ENCODE assay signal across 21 cellular contexts in the genomic region with DNA sequence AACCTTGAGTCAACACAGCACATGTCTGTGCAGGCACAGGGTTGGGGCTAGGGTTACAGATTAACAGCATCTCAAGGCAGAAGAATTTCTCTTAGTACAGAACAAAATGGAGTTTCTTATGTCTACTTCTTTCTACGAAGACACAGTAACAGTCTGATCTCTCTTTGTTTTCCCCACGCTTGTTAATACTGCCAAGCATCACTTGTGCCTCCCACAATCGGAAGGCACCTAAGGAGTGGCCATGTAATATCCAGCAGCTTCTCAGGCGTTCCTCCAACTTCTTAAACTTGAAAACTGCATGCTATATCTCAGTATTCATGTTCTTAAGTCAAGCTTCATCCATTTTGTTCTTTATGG. TPM values are rescaled to one million over a fixed set of nuclear protein-coding genes. Genes with fewer than 3 reads are reported as not detected.
A peak's percentile ranks its signal among the peaks of the same experiment; 100 is the strongest.
DNase-seq lines count a peak whose midpoint lies in the region; TF ChIP-seq lines count a peak whose summit lies in the region.
"Had no signal": no experiment of that assay in that cellular context is flagged by ENCODE, and none has a peak within 500 bp of the region (broad histone marks: within the 10 kb centered on the region; RNA-seq: fewer than 3 reads in every experiment).

No MANE protein-coding gene starts in this region.

- H3K27ac Mint-ChIP-seq in CD8-positive, alpha-beta memory T cell: peak overlapping the region in 3 of 8 donors; percentile 12 to 59 (median 37)
- H3K27ac Mint-ChIP-seq in nephron progenitor cell: peak overlapping the region; percentile 77
- H3K27ac Mint-ChIP-seq: activated naive CD4-positive, alpha-beta T cell treated with anti-CD3 and anti-CD28 coated beads for 36 hours; T-helper 17 cell had no signal

- H3K27ac ChIP-seq in 22Rv1: peak overlapping the region; percentile 91
- H3K27ac ChIP-seq in CD8-positive, alpha-beta memory T cell (ENCODE audit: low read depth, low read length): no peak overlapping the region
- H3K27ac ChIP-seq in colonic mucosa: peak overlapping the region; percentile 98
- H3K27ac ChIP-seq: GM23248 had no signal

- no peak overlapping the region for H3K4me3 ChIP-seq in CD8-positive, alpha-beta memory T cell (ENCODE audit: low read length)
- no peak overlapping the region for H3K4me3 ChIP-seq in colonic mucosa
- H3K4me3 ChIP-seq: gastroesophageal sphincter, GM23248 had no signal

- peak overlapping the region in 4 of 7 donors; percentile 7 to 64 (median 42) for H3K4me3 Mint-ChIP-seq in CD8-positive, alpha-beta memory T cell
- peak overlapping the region; percentile 61 for H3K4me3 Mint-ChIP-seq in nephron progenitor cell
- H3K4me3 Mint-ChIP-seq: activated naive CD4-positive, alpha-beta T cell treated with anti-CD3 and anti-CD28 coated beads for 36 hours; CD14-positive monocyte had no signal

- DNase-seq in CD8-positive, alpha-beta memory T cell: no peak
- DNase-seq in colonic mucosa (no peak), nephron progenitor cell (no peak), GM19238 (ENCODE audit: insufficient read length, low spot score) (no peak), T-helper 1 cell (no peak), SK-N-DZ (ENCODE audit: low spot score) (no peak)
- DNase-seq: activated CD4-positive, alpha-beta T cell treated with anti-CD3 and anti-CD28 coated beads for 36 hours; activated CD8-positive, alpha-beta memory T cell treated with anti-CD3 and anti-CD28 coated beads for 24 hours; activated naive CD4-positive, alpha-beta T cell treated with anti-CD3 and anti-CD28 coated beads for 36 hours; activated T-cell treated with anti-CD3 and anti-CD28 coated beads, Interleukin-2, amount 50 U/mL, for 1 hour; cortex of kidney; DMS 273 treated with DMSO at 0.1 percent for 48 hours; GDM1; GM23248; NCI-H2171 treated with DMSO at 0.1 percent for 48 hours; NCI-H524 treated with DMSO at 0.1 percent for 48 hours; retina; T-helper 17 cell had no signal

- intact Hi-C loops in colonic mucosa (cut with DNase I): no loop called here

- no peaks in the 10 kb centered on the region for H3K36me3 ChIP-seq in CD8-positive, alpha-beta memory T cell (ENCODE audit: insufficient read depth, low read length)
- H3K36me3 ChIP-seq in colonic mucosa: no peaks in the 10 kb centered on the region
- H3K36me3 ChIP-seq: gastroesophageal sphincter had no signal

- H3K4me1 Mint-ChIP-seq in CD8-positive, alpha-beta memory T cell: peaks cover 17 to 38% (median 29%) of the 10 kb centered on the region in 3 donors
- peaks cover 46% of the 10 kb centered on the region for H3K4me1 Mint-ChIP-seq in nephron progenitor cell

- H3K36me3 Mint-ChIP-seq in CD8-positive, alpha-beta memory T cell: peaks cover 0 to 13% (median 0%) of the 10 kb centered on the region in 3 donors
- peaks cover 39% of the 10 kb centered on the region for H3K36me3 Mint-ChIP-seq in nephron progenitor cell (ENCODE audit: low read depth)

- no peaks in the 10 kb centered on the region for H3K9me3 Mint-ChIP-seq in CD8-positive, alpha-beta memory T cell
- peaks cover 21% of the 10 kb centered on the region for H3K9me3 Mint-ChIP-seq in nephron progenitor cell
- H3K9me3 Mint-ChIP-seq: activated naive CD4-positive, alpha-beta T cell treated with anti-CD3 and anti-CD28 coated beads for 36 hours; CD14-positive monocyte had no signal

- H3K9ac ChIP-seq in colonic mucosa (ENCODE audit: low read depth in 2 of 2, low read length in 2 of 2): peak overlapping the region in 1 of 2 donors; percentile 38
- H3K9ac ChIP-seq: GM23248 had no signal

- peaks cover 0 to 2% of the 10 kb centered on the region in 2 donors for H3K27me3 Mint-ChIP-seq in CD8-positive, alpha-beta memory T cell
- H3K27me3 Mint-ChIP-seq in nephron progenitor cell (ENCODE audit: low read depth, poor library complexity): peaks cover 3% of the 10 kb centered on the region
- H3K27me3 Mint-ChIP-seq: activated CD4-positive, alpha-beta T cell treated with anti-CD3 and anti-CD28 coated beads for 36 hours; T-helper 17 cell had no signal

- POLR2A ChIA-PET in CD8-positive, alpha-beta memory T cell (lab: Charles Lee): no interaction called here

- no peaks in the 10 kb centered on the region for H3K9me3 ChIP-seq in CD8-positive, alpha-beta memory T cell (ENCODE audit: low read length)
- H3K9me3 ChIP-seq in colonic mucosa: no peaks in the 10 kb centered on the region
- H3K9me3 ChIP-seq: gastroesophageal sphincter had no signal

- H3K27me3 ChIP-seq in CD8-positive, alpha-beta memory T cell (ENCODE audit: insufficient read depth, low read length, poor library complexity, severe bottlenecking): no peaks in the 10 kb centered on the region
- H3K27me3 ChIP-seq in colonic mucosa: no peaks in the 10 kb centered on the region
- H3K27me3 ChIP-seq: gastroesophageal sphincter had no signal

- no peak for TF ChIP-seq CTCF in 22Rv1 (IDR thresholded peaks at IDR 0.05)
- TF ChIP-seq CTCF in colonic mucosa (IDR thresholded peaks at IDR 0.05): no peak
- TF ChIP-seq CTCF in nephron progenitor cell (IDR thresholded peaks at IDR 0.05): no peak

- CTCF ChIA-PET in CD8-positive, alpha-beta memory T cell (lab: Charles Lee): no interaction called here

- H3K4me1 ChIP-seq in CD8-positive, alpha-beta memory T cell (ENCODE audit: insufficient read depth, low read length): peaks cover 9% of the 10 kb centered on the region
- H3K4me1 ChIP-seq in colonic mucosa: no peaks in the 10 kb centered on the region

RNA-seq across cellular contexts. Expression of a gene that starts 2.9 kb away (rescaled TPM):
- 10 to 100 TPM; 32.0 to 34.2 TPM for total RNA-seq in CD8-positive, alpha-beta memory T cell
- 24.8 TPM for polyA plus RNA-seq in CD8-positive, alpha-beta memory T cell
- 10 to 100 TPM; 32.9 to 78.0 TPM for total RNA-seq in colonic mucosa
- polyA plus RNA-seq in SK-N-DZ (2014; cell fraction: cytosol; rRNA removed): 13.7 and 20.5 TPM in 2 replicates
- polyA plus RNA-seq in SK-N-DZ (2014; cell fraction: nucleus; rRNA removed): 16.5 and 28.0 TPM in 2 replicates

RNA-seq across cellular contexts. Expression of a gene that starts 44.3 kb away (rescaled TPM):
- total RNA-seq in CD8-positive, alpha-beta memory T cell: 10 to 100 TPM; 67.8 to 70.9 TPM
- polyA plus RNA-seq in CD8-positive, alpha-beta memory T cell: 58.2 TPM
- total RNA-seq in colonic mucosa: 10 to 100 TPM; 55.0 to 63.9 TPM
- polyA plus RNA-seq in SK-N-DZ (2014; cell fraction: cytosol; rRNA removed): 169 and 172 TPM in 2 replicates
- polyA plus RNA-seq in SK-N-DZ (2014; cell fraction: nucleus; rRNA removed): 621 and 664 TPM in 2 replicates

RNA-seq across cellular contexts. Expression of a gene that starts 58.3 kb away (rescaled TPM):
- total RNA-seq in CD8-positive, alpha-beta memory T cell: not detected
- not detected for polyA plus RNA-seq in CD8-positive, alpha-beta memory T cell
- total RNA-seq in colonic mucosa: 10 to 100 TPM; 90.0 to 93.2 TPM
- polyA plus RNA-seq in SK-N-DZ (2014; cell fraction: cytosol; rRNA removed): 14.6 and 17.0 TPM in 2 replicates
- 24.2 and 54.4 TPM in 2 replicates for polyA plus RNA-seq in SK-N-DZ (2014; cell fraction: nucleus; rRNA removed)
- total RNA-seq: activated CD4-positive, alpha-beta T cell treated with anti-CD3 and anti-CD28 coated beads for 36 hours; activated naive CD4-positive, alpha-beta T cell treated with anti-CD3 and anti-CD28 coated beads for 36 hours; T-helper 17 cell had no signal
- polyA plus RNA-seq: CD14-positive monocyte had no signal

Comparison
In these comparisons a context has a peak if more than half of its experiments do, and no peak if none do; other contexts are left out.
1. RNA of a gene that starts 58.3 kb away (total RNA-seq): 90.0 to 93.2 TPM in colonic mucosa; not detected in CD8-positive, alpha-beta memory T cell; every median in the first group is over 10 times any median in the second.